Comparison of ENCODE assay signal across 19 cellular contexts in the genomic region with DNA sequence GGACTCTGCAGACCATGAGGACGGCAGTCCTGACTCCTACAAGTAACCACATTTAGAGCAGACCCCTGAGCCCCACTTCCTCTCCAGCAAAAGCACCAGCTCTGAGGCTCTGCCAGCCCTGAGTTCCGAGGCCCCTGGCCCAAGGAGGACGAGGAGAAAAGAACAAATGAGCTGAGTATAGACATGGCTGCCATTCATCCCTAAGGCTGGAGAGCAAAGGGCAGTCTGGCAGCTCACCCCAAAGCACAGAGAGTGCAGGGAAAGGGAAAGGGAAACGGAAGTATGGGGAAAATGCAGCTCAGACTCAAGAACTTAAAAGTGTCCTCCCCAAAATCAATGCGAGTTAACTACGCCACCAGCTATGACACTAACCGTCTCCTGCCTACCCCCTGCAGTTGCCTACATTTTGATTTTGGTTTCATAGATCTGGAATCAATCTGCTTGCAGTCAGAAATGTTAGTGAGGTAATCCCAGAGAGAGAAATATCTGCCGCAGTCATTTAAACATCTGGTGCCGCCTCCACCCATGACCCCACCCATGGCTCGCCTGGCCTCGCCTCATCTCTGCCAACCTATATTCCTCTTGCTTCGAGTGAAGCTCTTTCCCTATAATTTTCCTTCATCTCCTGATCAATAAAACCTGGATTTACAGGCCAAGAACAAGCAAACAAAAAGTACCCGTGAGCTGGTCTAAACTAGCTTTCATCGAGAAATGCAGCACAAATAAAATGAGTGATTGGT. TPM values are rescaled to one million over a fixed set of nuclear protein-coding genes. Genes with fewer than 3 reads are reported as not detected.
DNase-seq lines count a peak whose midpoint lies in the region; ATAC-seq and TF ChIP-seq lines count a peak whose summit lies in the region.
"Had no signal": no experiment of that assay in that cellular context is flagged by ENCODE, and none has a peak within 500 bp of the region (broad histone marks: within the 10 kb centered on the region; RNA-seq: fewer than 3 reads in every experiment).

No MANE protein-coding gene starts in this region.

- DNase-seq in lower lobe of right lung: peak; percentile 13
- DNase-seq in progenitor cell of endocrine pancreas (ENCODE audit: low spot score, unreplicated experiment): no peak
- no peak for DNase-seq in Kasumi-1 (lab: John Stamatoyannopoulos, UW)
- no peak for DNase-seq in breast epithelium (ENCODE audit: low spot score in 2 of 2)
- DNase-seq: ACHN; CD8-positive, alpha-beta memory T cell; KBM-7; MV-4-11; NCI-H1417; NCI-H187; NCI-H2107; NCI-H2227 treated with DMSO at 0.1 percent for 48 hours; NCI-H510A treated with DMSO at 0.1 percent for 48 hours; NCI-H774; OCI-M1; SHP77 treated with DMSO at 0.1 percent for 48 hours had no signal

- H3K36me3 ChIP-seq in lower lobe of right lung (no peaks in the 10 kb centered on the region), breast epithelium (no peaks in the 10 kb centered on the region)

- H3K27ac Mint-ChIP-seq in brain: peak overlapping the region in 3 of 5 experiments; percentile 82 to 93 (median 85)
- H3K27ac Mint-ChIP-seq in progenitor cell of endocrine pancreas: peak overlapping the region; percentile 67
- H3K27ac Mint-ChIP-seq: CD8-positive, alpha-beta memory T cell had no signal

- intact Hi-C loops in lower lobe of right lung (cut with DNase I): no loop called here
- intact Hi-C loops in breast epithelium (cut with DNase I; ENCODE audit: low total_unique reads): loop anchor here (5.0 kb wide), 1 partner anchor 630 kb away; no protein-coding TSS in a partner anchor

- H3K4me3 Mint-ChIP-seq in brain: no peak overlapping the region
- no peak overlapping the region for H3K4me3 Mint-ChIP-seq in progenitor cell of endocrine pancreas (ENCODE audit: low read depth)
- H3K4me3 Mint-ChIP-seq: CD8-positive, alpha-beta memory T cell had no signal

- H3K27me3 Mint-ChIP-seq in brain: peaks cover 14% of the 10 kb centered on the region
- no peaks in the 10 kb centered on the region for H3K27me3 Mint-ChIP-seq in progenitor cell of endocrine pancreas

- H3K27me3 ChIP-seq in lower lobe of right lung (ENCODE audit: low read depth) (no peaks in the 10 kb centered on the region), breast epithelium (no peaks in the 10 kb centered on the region)

- TF ChIP-seq CTCF in VCaP (conservative IDR thresholded peaks at IDR 0.05) (no peak), brain (conservative IDR thresholded peaks at IDR 0.05) (no peak), lower lobe of right lung (IDR thresholded peaks at IDR 0.05) (no peak), progenitor cell of endocrine pancreas (IDR thresholded peaks at IDR 0.05; ENCODE audit: unreplicated experiment) (no peak), breast epithelium (IDR thresholded peaks at IDR 0.05) (no peak)

- peak overlapping the region; percentile 56 for H3K27ac ChIP-seq in VCaP
- no peak overlapping the region for H3K27ac ChIP-seq in lower lobe of right lung
- H3K27ac ChIP-seq in breast epithelium: no peak overlapping the region

- TF ChIP-seq POLR2A in breast epithelium (IDR thresholded peaks at IDR 0.05): no peak

- H3K9me3 Mint-ChIP-seq in brain (peaks cover 0 to 6% (median 2%) of the 10 kb centered on the region in 5 experiments), progenitor cell of endocrine pancreas (ENCODE audit: low read depth) (no peaks in the 10 kb centered on the region)
- H3K9me3 Mint-ChIP-seq: CD8-positive, alpha-beta memory T cell had no signal

- H3K4me3 ChIP-seq in lower lobe of right lung (no peak overlapping the region), breast epithelium (no peak overlapping the region)

- ATAC-seq in lower lobe of right lung: no peak
- no peak for ATAC-seq in GM21717 (IDR thresholded peaks at IDR 0.05; ENCODE audit: unreplicated experiment)

- H3K4me1 Mint-ChIP-seq in brain (peaks cover 36% of the 10 kb centered on the region), progenitor cell of endocrine pancreas (ENCODE audit: low read depth) (peaks cover 37% of the 10 kb centered on the region)
- H3K4me1 Mint-ChIP-seq: CD8-positive, alpha-beta memory T cell had no signal

- no peaks in the 10 kb centered on the region for H3K9me3 ChIP-seq in lower lobe of right lung
- H3K9me3 ChIP-seq in breast epithelium: no peaks in the 10 kb centered on the region

- H3K4me1 ChIP-seq in lower lobe of right lung: no peaks in the 10 kb centered on the region
- no peaks in the 10 kb centered on the region for H3K4me1 ChIP-seq in breast epithelium

- H3K36me3 Mint-ChIP-seq in brain: no peaks in the 10 kb centered on the region
- no peaks in the 10 kb centered on the region for H3K36me3 Mint-ChIP-seq in progenitor cell of endocrine pancreas (ENCODE audit: insufficient read depth)
- H3K36me3 Mint-ChIP-seq: CD8-positive, alpha-beta memory T cell had no signal

RNA-seq across cellular contexts. Expression of a gene that starts 49.6 kb away (rescaled TPM):
- polyA plus RNA-seq in brain (ENCODE audit: insufficient read depth, low read depth, low replicate concordance): 50.8 TPM
- 167 TPM for total RNA-seq in lower lobe of right lung
- total RNA-seq in progenitor cell of endocrine pancreas: 421 and 423 TPM in 2 replicates
- 100 to 1,000 TPM in 2 of 3 donors, 10 to 100 TPM in 1; 93.1 to 292 (median 170) TPM for total RNA-seq in breast epithelium
